Comparison of ENCODE assay signal across 9 cellular contexts in genomic region chr2:112139661-112140412, GRCh38. TPM values are rescaled to one million over a fixed set of nuclear protein-coding genes. Genes with fewer than 3 reads are reported as not detected.
DNase-seq lines count a peak whose midpoint lies in the region; ATAC-seq, FAIRE-seq and TF ChIP-seq lines count a peak whose summit lies in the region.
"Not testable (repeated sequence)": the region's sequence is repeated elsewhere in the genome, so short reads cannot be mapped to it uniquely, and the experiment has no call there.
"Had no signal": no experiment of that assay in that cellular context is flagged by ENCODE, and none has a peak within 500 bp of the region (broad histone marks: within the 10 kb centered on the region; RNA-seq: fewer than 3 reads in every experiment).

No MANE protein-coding gene starts in this region.

- not testable (repeated sequence) for H3K79me2 ChIP-seq in H9 (ENCODE audit: insufficient read depth, low read length)

- H4K8ac ChIP-seq in H9 (replicated peaks; ENCODE audit: insufficient read length, low read depth, low read length); neuronal stem cell (ENCODE audit: low read depth, low read length): not testable (repeated sequence)

- not testable (repeated sequence) for H2AFZ ChIP-seq in H9 (ENCODE audit: low read length); neuronal stem cell (ENCODE audit: low read length)

- H3K36me3 Mint-ChIP-seq in H9 (ENCODE audit: insufficient read depth in 1 of 3, low read depth in 3 of 3): not testable (repeated sequence)

- not testable (repeated sequence) for H3K18ac ChIP-seq in H9 (ENCODE audit: insufficient read length, low read depth, low read length)
- peak overlapping the region; percentile 93 for H3K18ac ChIP-seq in neuronal stem cell (ENCODE audit: low read length)

- H2BK120ac ChIP-seq in H9 (ENCODE audit: low read depth, low read length, poor library complexity, severe bottlenecking); neuronal stem cell (ENCODE audit: low read depth, low read length): not testable (repeated sequence)

- not testable (repeated sequence) for H4K5ac ChIP-seq in H9 (ENCODE audit: insufficient read length, low read depth, low read length)

- ATAC-seq in A549; heart left ventricle; left lung; stimulated activated naive CD8-positive, alpha-beta T cell treated with anti-CD3 and anti-CD28 coated beads, Interleukin-15, amount 100 ng/mL, for 72 hours: not testable (repeated sequence)

- H3K4me3 Mint-ChIP-seq in H9: peak overlapping the region; percentile 58 to 82
- peak overlapping the region; percentile 21 to 30 for H3K4me3 Mint-ChIP-seq in stimulated activated naive CD8-positive, alpha-beta T cell treated with anti-CD3 and anti-CD28 coated beads, Interleukin-15, amount 100 ng/mL, for 72 hours

- H3K9me3 ChIP-seq in A549; H9 (ENCODE audit: control insufficient read depth, low read depth, low read length); ectodermal cell (ENCODE audit: control insufficient read depth, low read length); heart left ventricle; left lung; neuronal stem cell (replicated peaks in 1 of 2; ENCODE audit: control insufficient read depth in 2 of 2, insufficient read depth in 1 of 2, low read depth in 1 of 2, low read length in 2 of 2): not testable (repeated sequence)

- H3K4ac ChIP-seq in H9 (ENCODE audit: low read depth, low read length); neuronal stem cell (ENCODE audit: low read length): not testable (repeated sequence)

- H3K14ac ChIP-seq in H9 (ENCODE audit: insufficient read depth, low read length): not testable (repeated sequence)
- H3K14ac ChIP-seq in neuronal stem cell (ENCODE audit: low read length): peak overlapping the region; percentile 98

- DNase-seq in A549 (ENCODE audit: low read depth in 1 of 2, low spot score in 1 of 2); H9; left lung; neuronal stem cell (ENCODE audit: low spot score); stimulated activated naive CD8-positive, alpha-beta T cell treated with anti-CD3 and anti-CD28 coated beads, Interleukin-15, amount 100 ng/mL, for 72 hours: not testable (repeated sequence)
- DNase-seq in activated CD8-positive, alpha-beta memory T cell treated with anti-CD3 and anti-CD28 coated beads for 24 hours: peak; percentile 11
- DNase-seq in heart left ventricle: peak in 1 of 5 donors; percentile 57

- not testable (repeated sequence) for H2AK5ac ChIP-seq in H9 (ENCODE audit: insufficient read length, low read length)
- peak overlapping the region; percentile 36 for H2AK5ac ChIP-seq in neuronal stem cell (ENCODE audit: low read depth, low read length)

- not testable (repeated sequence) for H3K27ac Mint-ChIP-seq in H9; stimulated activated naive CD8-positive, alpha-beta T cell treated with anti-CD3 and anti-CD28 coated beads, Interleukin-15, amount 100 ng/mL, for 72 hours

- not testable (repeated sequence) for H2BK5ac ChIP-seq in H9 (ENCODE audit: insufficient read length, low read length); neuronal stem cell (ENCODE audit: low read length)

- 49% methylated on average over 28 of the region's 49 CpGs for WGBS in A549 (ENCODE audit: missing lambda C conversion rate)
- no CpG with 5 or more reads among the region's 49 CpGs for WGBS in H9 (ENCODE audit: extremely low coverage, insufficient read length, low lambda C conversion rate)
- WGBS in ectodermal cell, 2 experiments: 1% methylated on average over 46 to 47 of the region's 49 CpGs
- 2 to 28% (median 5%) methylated on average over 40 to 49 of the region's 49 CpGs for WGBS in heart left ventricle, 4 donors
- no CpG with 5 or more reads among the region's 49 CpGs for WGBS in neuronal stem cell (ENCODE audit: extremely low coverage in 2 of 2, insufficient read length in 2 of 2, insufficient replicate concordance in 1 of 2), 2 donors

- H2BK20ac ChIP-seq in H9 (ENCODE audit: low read depth, low read length, poor library complexity, severe bottlenecking): not testable (repeated sequence)

- not testable (repeated sequence) for TF ChIP-seq EP300 in A549 (IDR thresholded peaks at IDR 0.05)

- not testable (repeated sequence) for H2BK15ac ChIP-seq in H9 (ENCODE audit: low read depth, low read length); neuronal stem cell (ENCODE audit: low read length)

- not testable (repeated sequence) for H3K27ac ChIP-seq in A549; H9 (ENCODE audit: insufficient read length, low read depth, low read length); ectodermal cell (ENCODE audit: insufficient read depth, low read depth, low read length, poor library complexity, severe bottlenecking); left lung
- H3K27ac ChIP-seq in heart left ventricle (peak overlapping the region in 1 of 12 donors; percentile 28), neuronal stem cell (replicated peaks; ENCODE audit: low read length) (peak overlapping the region; percentile 47)

- not testable (repeated sequence) for H2BK12ac ChIP-seq in H9 (ENCODE audit: insufficient read length, low read depth, low read length); neuronal stem cell (ENCODE audit: low read length)

- H3K36me3 ChIP-seq in ectodermal cell (ENCODE audit: control insufficient read depth, insufficient read depth, low read length); heart left ventricle; left lung: not testable (repeated sequence)
- peaks cover 0 to 13% of the 10 kb centered on the region in 2 donors for H3K36me3 ChIP-seq in neuronal stem cell (replicated peaks in 1 of 2; ENCODE audit: control insufficient read depth in 2 of 2, insufficient read depth in 2 of 2, low read length in 2 of 2)

- H3T11ph ChIP-seq in H9 (ENCODE audit: low read length): not testable (repeated sequence)

- H4K20me1 ChIP-seq in H9 (ENCODE audit: control insufficient read depth, insufficient read depth, insufficient read length): not testable (repeated sequence)

- not testable (repeated sequence) for TF ChIP-seq RAD21 in A549 (conservative IDR thresholded peaks at IDR 0.05 in 1 of 2, IDR thresholded peaks at IDR 0.05 in 1 of 2)

- FAIRE-seq in A549 (lab: Jason Lieb, UNC): not testable (repeated sequence)

- peaks cover 6 to 18% of the 10 kb centered on the region in 2 experiments for H3K4me1 Mint-ChIP-seq in H9
- H3K4me1 Mint-ChIP-seq in stimulated activated naive CD8-positive, alpha-beta T cell treated with anti-CD3 and anti-CD28 coated beads, Interleukin-15, amount 100 ng/mL, for 72 hours: not testable (repeated sequence)

- TF ChIP-seq CTCF in A549 (IDR thresholded peaks at IDR 0.05); H9 (conservative IDR thresholded peaks at IDR 0.05); heart left ventricle (IDR thresholded peaks at IDR 0.05); left lung (IDR thresholded peaks at IDR 0.05): not testable (repeated sequence)

- not testable (repeated sequence) for H3K4me3 ChIP-seq in A549
- H3K4me3 ChIP-seq in ectodermal cell (ENCODE audit: insufficient read depth, low read depth, low read length) (peak overlapping the region; percentile 50), heart left ventricle (peak overlapping the region in 7 of 12 donors; percentile 21 to 50 (median 39)), left lung (peak overlapping the region; percentile 13 to 23), neuronal stem cell (ENCODE audit: low read length in 2 of 2) (peak overlapping the region in 1 of 2 donors; percentile 86)

- not testable (repeated sequence) for H3K23ac ChIP-seq in H9 (ENCODE audit: insufficient read length, low read depth, low read length)
- peak overlapping the region; percentile 66 for H3K23ac ChIP-seq in neuronal stem cell (ENCODE audit: low read depth, low read length, poor library complexity)

- not testable (repeated sequence) for H3K79me1 ChIP-seq in H9 (ENCODE audit: insufficient read depth, low read depth, low read length, poor library complexity, severe bottlenecking)
- peaks cover 11% of the 10 kb centered on the region for H3K79me1 ChIP-seq in neuronal stem cell (ENCODE audit: low read depth, low read length)

- H3K4me2 ChIP-seq in A549 (peak overlapping the region; percentile 41; the same call in 2 of the 3 replicates), H9 (ENCODE audit: insufficient read depth, insufficient read length, low read length) (peak overlapping the region; percentile 39), neuronal stem cell (ENCODE audit: insufficient read depth, low read length, poor library complexity, severe bottlenecking) (peak overlapping the region; percentile 59)

- H4K91ac ChIP-seq in H9 (ENCODE audit: insufficient read length, low read depth, low read length); neuronal stem cell (ENCODE audit: low read depth, low read length, poor library complexity): not testable (repeated sequence)

- not testable (repeated sequence) for H3K23me2 ChIP-seq in H9 (ENCODE audit: insufficient read length, low read depth, low read length, poor library complexity, severe bottlenecking)

- CTCF ChIA-PET in A549 (lab: Yijun Ruan, JAX): not testable (repeated sequence)

- H3K27me3 ChIP-seq in H9 (ENCODE audit: insufficient read depth, low read length) (peaks cover 26% of the 10 kb centered on the region), ectodermal cell (ENCODE audit: control insufficient read depth, insufficient read depth, low read length, poor library complexity, severe bottlenecking) (peaks cover 38% of the 10 kb centered on the region), heart left ventricle (peaks cover 0 to 11% (median 0%) of the 10 kb centered on the region in 9 donors), left lung (peaks cover 5 to 34% of the 10 kb centered on the region in 2 donors)
- not testable (repeated sequence) for H3K27me3 ChIP-seq in neuronal stem cell (ENCODE audit: control insufficient read depth in 3 of 3, insufficient read depth in 3 of 3, low read depth in 1 of 3, low read length in 3 of 3)

- peaks cover 75% of the 10 kb centered on the region for H3K27me3 Mint-ChIP-seq in H9 (ENCODE audit: low read depth)
- peaks cover 41% of the 10 kb centered on the region for H3K27me3 Mint-ChIP-seq in stimulated activated naive CD8-positive, alpha-beta T cell treated with anti-CD3 and anti-CD28 coated beads, Interleukin-15, amount 100 ng/mL, for 72 hours

- not testable (repeated sequence) for H3K56ac ChIP-seq in H9 (ENCODE audit: insufficient read length, low read depth, low read length)

- POLR2A ChIA-PET in A549 (lab: Yijun Ruan, JAX): not testable (repeated sequence)

- H3K9ac ChIP-seq in H9 (ENCODE audit: extremely low read depth, insufficient read length, low read length): not testable (repeated sequence)
- H3K9ac ChIP-seq in neuronal stem cell (ENCODE audit: low read depth, low read length, poor library complexity): peak overlapping the region; percentile 78

- not testable (repeated sequence) for H3K9me3 Mint-ChIP-seq in H9; stimulated activated naive CD8-positive, alpha-beta T cell treated with anti-CD3 and anti-CD28 coated beads, Interleukin-15, amount 100 ng/mL, for 72 hours

- intact Hi-C loops in heart left ventricle (cut with DNase I): loop anchor here in 2 of 10 donors (10.0 kb wide), 2 partner anchors 105 to 115 kb away; partner anchors contain the start of gene ZC3H8 (in 1 of the 2)
- intact Hi-C loops in left lung (cut with DNase I): not testable (repeated sequence)

- H3K4me1 ChIP-seq in A549; H9 (ENCODE audit: insufficient read depth, low read length); ectodermal cell (ENCODE audit: control insufficient read depth, insufficient read depth, low read length): not testable (repeated sequence)
- H3K4me1 ChIP-seq in heart left ventricle (peaks cover 0 to 18% (median 4%) of the 10 kb centered on the region in 12 donors), left lung (peaks cover 0 to 11% of the 10 kb centered on the region in 2 donors), neuronal stem cell (ENCODE audit: control insufficient read depth in 2 of 2, insufficient read depth in 1 of 2, low read depth in 1 of 2, low read length in 2 of 2) (peaks cover 0 to 22% of the 10 kb centered on the region in 2 donors)

- not testable (repeated sequence) for TF ChIP-seq POLR2A in A549 (IDR thresholded peaks at IDR 0.05; ENCODE audit: low read length); heart left ventricle (IDR thresholded peaks at IDR 0.05)

RNA-seq across cellular contexts. Expression of gene FBLN7, which starts 1.7 kb away (rescaled TPM):
- polyA plus RNA-seq in A549 (2011; rRNA removed) (0.47 and 0.50 TPM in 2 replicates), A549 (2017; fragmentation: RNase III; extraction: RNeasy Plus Mini Kit Qiagen cat#74134 plus additional on column Dnase treatment) (0.31 to 0.63 TPM (median 0.63 TPM) in 3 replicates), heart left ventricle (under 1 TPM; 0.23 to 0.44 TPM)
- 0.38 and 0.63 TPM in 2 replicates for polyA plus RNA-seq in A549 (2012; cell fraction: cytosol; rRNA removed)
- 0.94 and 2.2 TPM in 2 replicates for polyA plus RNA-seq in A549 (2012; cell fraction: nucleus; rRNA removed)
- 0.17 and 0.29 TPM in 2 replicates for polyA minus RNA-seq in A549 (2011; rRNA and poly(A)+ RNA removed)
- total RNA-seq in H9 (2021) (1.3 and 1.4 TPM in 2 replicates), heart left ventricle (1 to 10 TPM in 3 of 9 donors, under 1 TPM in 5, not detected in 1; 0.35 to 2.9 (median 0.74) TPM), left lung (1 to 10 TPM; 2.6 to 3.1 TPM)
- 22.6 TPM for polyA plus RNA-seq in ectodermal cell (2013, experiment 1 of 4)
- 25.2 TPM for polyA plus RNA-seq in ectodermal cell (2013, experiment 2 of 4)
- polyA plus RNA-seq in ectodermal cell (2013, experiment 3 of 4): 17.9 TPM
- polyA plus RNA-seq in ectodermal cell (2013, experiment 4 of 4): 21.2 TPM
- 26.4 TPM for polyA plus RNA-seq in neuronal stem cell (2013, experiment 1 of 2)
- 27.2 TPM for polyA plus RNA-seq in neuronal stem cell (2013, experiment 2 of 2)
- polyA plus RNA-seq: K562 had no signal
